In the genomic region with DNA sequence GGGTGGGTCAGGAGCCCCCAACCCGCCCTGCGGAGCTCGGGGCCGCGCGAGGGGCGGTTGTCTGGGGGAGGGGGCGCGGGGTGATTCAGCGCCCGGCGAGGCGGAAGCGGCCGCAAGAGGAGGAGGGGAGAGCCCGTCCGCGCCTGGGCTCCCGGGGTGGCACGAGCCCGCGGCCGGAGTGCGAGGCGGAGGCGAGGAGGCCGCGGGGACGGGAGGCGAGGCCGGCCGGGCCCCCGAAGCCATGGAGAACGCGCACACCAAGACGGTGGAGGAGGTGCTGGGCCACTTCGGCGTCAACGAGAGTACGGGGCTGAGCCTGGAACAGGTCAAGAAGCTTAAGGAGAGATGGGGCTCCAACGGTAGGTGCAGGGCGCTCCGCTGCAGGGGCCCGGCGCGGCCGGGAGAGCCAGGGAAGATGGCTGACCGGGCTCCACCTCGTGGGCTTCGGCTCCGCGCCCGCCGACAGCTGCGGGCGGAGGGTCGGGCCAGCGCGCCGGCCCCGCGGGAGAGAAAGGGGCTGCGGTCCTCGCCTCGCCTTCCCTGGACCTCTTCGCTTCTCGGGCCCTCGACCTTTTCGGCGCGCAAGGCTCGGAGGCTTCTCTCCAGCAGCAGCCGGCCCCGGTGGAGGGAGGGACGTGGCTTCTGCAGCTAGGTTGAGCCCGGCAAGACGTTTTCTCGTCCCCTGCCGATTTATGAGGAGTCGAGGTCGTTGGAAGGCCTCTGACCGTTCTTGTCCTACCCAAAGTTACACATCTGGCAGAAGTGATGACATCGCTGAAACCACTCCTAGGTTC, we compare ENCODE assay signal across 8 cellular contexts. TPM values are rescaled to one million over a fixed set of nuclear protein-coding genes. Genes with fewer than 3 reads are reported as not detected.
DNase-seq lines count a peak whose midpoint lies in the region; ATAC-seq and TF ChIP-seq lines count a peak whose summit lies in the region.

No MANE protein-coding gene starts in this region.

- H3K27me3 Mint-ChIP-seq in activated naive CD8-positive, alpha-beta T cell treated with anti-CD3 and anti-CD28 coated beads for 36 hours, result peaks cover 3% of the 10 kb centered on the region

- H3K4me1 Mint-ChIP-seq in activated naive CD8-positive, alpha-beta T cell treated with anti-CD3 and anti-CD28 coated beads for 36 hours, result peaks cover 44% of the 10 kb centered on the region

- no peaks in the 10 kb centered on the region for H3K36me3 ChIP-seq in prostate gland
- H3K36me3 ChIP-seq in vagina, result no peaks in the 10 kb centered on the region

- in situ Hi-C loops in SK-MEL-5 (cut with HindIII; ENCODE audit: low pct_unique_long_range_greater_than_20kb, low sequenced_read_pairs), result no loop called here

- H3K4me3 ChIP-seq in prostate gland (peak overlapping the region; percentile 93 to 94), vagina (peak overlapping the region; percentile 80 to 98)

- no peaks in the 10 kb centered on the region for H3K9me3 Mint-ChIP-seq in activated naive CD8-positive, alpha-beta T cell treated with anti-CD3 and anti-CD28 coated beads for 36 hours

- peak overlapping the region; percentile 96 to 98 for H3K27ac ChIP-seq in prostate gland
- H3K27ac ChIP-seq in vagina, result peak overlapping the region; percentile 97

- H3K4me3 Mint-ChIP-seq in activated naive CD8-positive, alpha-beta T cell treated with anti-CD3 and anti-CD28 coated beads for 36 hours, result peak overlapping the region; percentile 96

- H3K27me3 ChIP-seq in prostate gland (replicated peaks; ENCODE audit: insufficient read depth), result no peaks in the 10 kb centered on the region
- H3K27me3 ChIP-seq in vagina, result no peaks in the 10 kb centered on the region

- DNase-seq in COLO829 (ENCODE audit: low spot score) (peak; percentile 34), SK-MEL-5 (ENCODE audit: low read depth, low spot score) (peak; percentile 55), cardiac septum (ENCODE audit: low spot score) (peak; percentile 83), prostate gland (ENCODE audit: low spot score) (peak; percentile 19), vagina (ENCODE audit: extremely low spot score in 2 of 2) (peak in 1 of 2 donors; percentile 89)
- DNase-seq in activated naive CD8-positive, alpha-beta T cell treated with anti-CD3 and anti-CD28 coated beads for 36 hours, result peak; percentile 61

- peaks cover 6% of the 10 kb centered on the region for H3K4me1 ChIP-seq in prostate gland (replicated peaks)
- peaks cover 52% of the 10 kb centered on the region for H3K4me1 ChIP-seq in vagina

- ATAC-seq in GM19395 (IDR thresholded peaks at IDR 0.05; ENCODE audit: unreplicated experiment) (peak; percentile 50), HG03469 (IDR thresholded peaks at IDR 0.05; ENCODE audit: unreplicated experiment) (peak; percentile 8)

- H3K27ac Mint-ChIP-seq in activated naive CD8-positive, alpha-beta T cell treated with anti-CD3 and anti-CD28 coated beads for 36 hours, result peak overlapping the region; percentile 95

- TF ChIP-seq CTCF in prostate gland (IDR thresholded peaks at IDR 0.05) (no peak), vagina (IDR thresholded peaks at IDR 0.05) (no peak)

- intact Hi-C loops in cardiac septum (cut with DNase I) (loop anchor here (5.0 kb wide), 4 partner anchors 34 to 179 kb away; no protein-coding TSS in a partner anchor), prostate gland (cut with DNase I) (loop anchor here (5.0 to 10.0 kb wide), 3 partner anchors 59 to 174 kb away; no protein-coding TSS in a partner anchor), vagina (cut with DNase I) (loop anchor here (2.0 to 5.0 kb wide), 3 partner anchors 57 to 174 kb away; a partner anchor contains a TSS)

- H3K9me3 ChIP-seq in prostate gland (no peaks in the 10 kb centered on the region), vagina (no peaks in the 10 kb centered on the region)

- no peak for TF ChIP-seq POLR2A in prostate gland (IDR thresholded peaks at IDR 0.05)
- TF ChIP-seq POLR2A in vagina (IDR thresholded peaks at IDR 0.05), result no peak

- H3K36me3 Mint-ChIP-seq in activated naive CD8-positive, alpha-beta T cell treated with anti-CD3 and anti-CD28 coated beads for 36 hours, result peaks cover 40% of the 10 kb centered on the region

- WGBS in prostate gland, result under 1% methylated on average over 68 of the region's 83 CpGs

RNA-seq across cellular contexts. Expression of a gene that starts 0.7 kb away (rescaled TPM):
- 131 and 141 TPM in 2 replicates for total RNA-seq in SK-MEL-5 (2014; rRNA removed; shearing (Covaris generic))
- 252 and 330 TPM in 2 replicates for polyA plus RNA-seq in SK-MEL-5 (2015; cell fraction: cytosol; rRNA removed)
- 253 and 317 TPM in 2 replicates for polyA plus RNA-seq in SK-MEL-5 (2015; cell fraction: nucleus; rRNA removed)
- total RNA-seq in activated naive CD8-positive, alpha-beta T cell treated with anti-CD3 and anti-CD28 coated beads for 36 hours, result 100 to 1,000 TPM; 148 to 151 TPM
- total RNA-seq in cardiac septum (918 TPM), prostate gland (100 to 1,000 TPM; 121 to 209 TPM), vagina (127 TPM)
